In the genomic region with DNA sequence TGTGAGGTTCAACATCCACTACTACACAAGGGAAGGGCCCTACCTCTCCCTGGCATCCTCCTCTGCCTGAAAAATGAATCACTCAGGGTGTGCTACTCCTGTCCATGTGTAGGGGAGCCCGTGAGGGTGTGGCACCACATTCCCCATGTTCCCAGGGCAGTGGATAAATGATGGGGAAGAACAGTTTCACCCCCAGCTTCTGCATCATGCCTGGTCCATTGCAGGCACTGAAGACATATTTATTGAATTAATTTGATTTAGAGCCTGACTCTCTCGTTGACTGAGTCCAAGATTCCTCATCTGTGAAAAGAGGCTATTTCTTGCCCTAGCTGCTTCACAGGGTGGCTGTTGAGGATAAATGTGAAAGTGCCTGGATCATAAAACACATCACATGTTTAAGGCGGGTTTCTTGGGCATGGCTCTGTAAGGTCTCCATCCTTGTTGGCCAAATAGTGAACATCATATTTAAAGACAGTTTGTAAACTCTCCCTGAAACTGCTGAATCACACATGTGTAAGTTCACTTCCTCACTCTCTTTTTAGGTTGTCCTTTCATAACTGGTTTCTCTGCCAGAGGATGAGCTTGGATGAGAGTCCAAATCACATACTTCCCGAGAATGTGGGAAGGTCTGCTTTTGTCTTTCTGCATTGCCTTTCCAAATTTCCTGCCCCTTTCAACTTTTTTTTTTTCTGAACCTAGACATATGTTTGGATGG, we compare ENCODE assay signal across 13 cellular contexts.
DNase-seq lines count a peak whose midpoint lies in the region; ATAC-seq and TF ChIP-seq lines count a peak whose summit lies in the region.
"Had no signal": no experiment of that assay in that cellular context is flagged by ENCODE, and none has a peak within 500 bp of the region (broad histone marks: within the 10 kb centered on the region; RNA-seq: fewer than 3 reads in every experiment).

No MANE protein-coding gene starts in this region.

- no peaks in the 10 kb centered on the region for H3K36me3 Mint-ChIP-seq in activated T-helper 17 cell treated with anti-CD3 and anti-CD28 coated beads, Interleukin-2, amount 50 U/mL, for 72 hours (ENCODE audit: low read depth)
- no peaks in the 10 kb centered on the region for H3K36me3 Mint-ChIP-seq in naive thymus-derived CD4-positive, alpha-beta T cell

- WGBS in esophagus squamous epithelium, 2 donors = 41 to 57% methylated on average over 4 of the region's 4 CpGs

- H3K9me3 ChIP-seq in MG63 (no peaks in the 10 kb centered on the region), esophagus squamous epithelium (no peaks in the 10 kb centered on the region)
- no peaks in the 10 kb centered on the region for H3K9me3 ChIP-seq in naive thymus-derived CD4-positive, alpha-beta T cell (ENCODE audit: control insufficient read depth in 2 of 3, low read length in 3 of 3)
- H3K9me3 ChIP-seq: ovary had no signal

- H3K4me1 Mint-ChIP-seq in activated T-helper 17 cell treated with anti-CD3 and anti-CD28 coated beads, Interleukin-2, amount 50 U/mL, for 72 hours = no peaks in the 10 kb centered on the region
- peaks cover 7 to 22% (median 18%) of the 10 kb centered on the region in 7 donors for H3K4me1 Mint-ChIP-seq in naive thymus-derived CD4-positive, alpha-beta T cell

- POLR2A ChIA-PET in naive thymus-derived CD4-positive, alpha-beta T cell (lab: Charles Lee) = no interaction called here

- intact Hi-C loops in naive thymus-derived CD4-positive, alpha-beta T cell (cut with micrococcal nuclease) = loop anchor here in 1 of 2 donors (5.0 kb wide), 1 partner anchor 44 kb away; no protein-coding TSS in a partner anchor
- intact Hi-C loops in esophagus squamous epithelium (cut with DNase I) = no loop called here

- H3K4me3 ChIP-seq in MG63 (no peak overlapping the region), esophagus squamous epithelium (no peak overlapping the region)
- no peak overlapping the region for H3K4me3 ChIP-seq in naive thymus-derived CD4-positive, alpha-beta T cell (ENCODE audit: low read length)
- H3K4me3 ChIP-seq: ovary had no signal

- TF ChIP-seq CTCF in GM13977 (IDR thresholded peaks at IDR 0.05; ENCODE audit: extremely low read depth, insufficient read depth, missing control alignments) (no peak), esophagus squamous epithelium (IDR thresholded peaks at IDR 0.05) (peak in 1 of 6 experiments; percentile 11)

- H3K27me3 Mint-ChIP-seq in activated T-helper 17 cell treated with anti-CD3 and anti-CD28 coated beads, Interleukin-2, amount 50 U/mL, for 72 hours = no peaks in the 10 kb centered on the region
- peaks cover 0 to 26% (median 0%) of the 10 kb centered on the region in 5 donors for H3K27me3 Mint-ChIP-seq in naive thymus-derived CD4-positive, alpha-beta T cell

- CTCF ChIA-PET in naive thymus-derived CD4-positive, alpha-beta T cell (lab: Charles Lee) = no interaction called here

- in situ Hi-C loops in GM13977 (cut with MboI; ENCODE audit: low pct_unique_long_range_greater_than_20kb, low sequenced_read_pairs, unreplicated experiment) = no loop called here

- DNase-seq in GM04504 (ENCODE audit: low read depth) (peak; percentile 58), MG63 (peak; percentile 12), GM13977 (ENCODE audit: low spot score) (no peak), DMS79 treated with DMSO at 0.1 percent for 48 hours (lab: John Stamatoyannopoulos, UW) (no peak), esophagus squamous epithelium (lab: John Stamatoyannopoulos, UW) (no peak)
- DNase-seq in naive thymus-derived CD4-positive, alpha-beta T cell = no peak
- DNase-seq: activated CD4-positive, alpha-beta T cell treated with anti-CD3 and anti-CD28 coated beads for 4 hours; activated gamma-delta T cell treated with Interleukin-2 at 50 U/mL for 16 hours; DMS153; ovary had no signal

- no peaks in the 10 kb centered on the region for H3K4me1 ChIP-seq in naive thymus-derived CD4-positive, alpha-beta T cell (ENCODE audit: control insufficient read depth in 2 of 2, insufficient read depth in 2 of 2, low read length in 2 of 2)
- H3K4me1 ChIP-seq in esophagus squamous epithelium = peaks cover 0 to 4% (median 0%) of the 10 kb centered on the region in 3 donors

- no peak overlapping the region for H3K27ac Mint-ChIP-seq in activated T-helper 17 cell treated with anti-CD3 and anti-CD28 coated beads, Interleukin-2, amount 50 U/mL, for 72 hours
- peak overlapping the region in 3 of 9 donors; percentile 14 to 46 (median 27) for H3K27ac Mint-ChIP-seq in naive thymus-derived CD4-positive, alpha-beta T cell
- H3K27ac Mint-ChIP-seq: stimulated activated naive CD8-positive, alpha-beta T cell treated with anti-CD3 and anti-CD28 coated beads, Interleukin-15, Interleukin-2, amounts not matched to agents 100 ng/mL and 50 ng/mL, for 24 hours had no signal

- peak; percentile 24 for ATAC-seq in activated T-helper 17 cell treated with anti-CD3 and anti-CD28 coated beads, Interleukin-2, amount 50 U/mL, for 72 hours (replicated peaks)
- peak; percentile 48 for ATAC-seq in naive thymus-derived CD4-positive, alpha-beta T cell
- ATAC-seq in HG03139 (IDR thresholded peaks at IDR 0.05; ENCODE audit: unreplicated experiment) = no peak

- H3K27me3 ChIP-seq in MG63 (no peaks in the 10 kb centered on the region), esophagus squamous epithelium (peaks cover 0 to 5% (median 0%) of the 10 kb centered on the region in 4 donors)
- H3K27me3 ChIP-seq in naive thymus-derived CD4-positive, alpha-beta T cell (ENCODE audit: control insufficient read depth in 2 of 2, insufficient read depth in 2 of 2, low read length in 2 of 2) = no peaks in the 10 kb centered on the region
- H3K27me3 ChIP-seq: ovary had no signal

- no peak overlapping the region for H3K4me3 Mint-ChIP-seq in activated T-helper 17 cell treated with anti-CD3 and anti-CD28 coated beads, Interleukin-2, amount 50 U/mL, for 72 hours
- H3K4me3 Mint-ChIP-seq in naive thymus-derived CD4-positive, alpha-beta T cell = no peak overlapping the region
- H3K4me3 Mint-ChIP-seq: stimulated activated naive CD8-positive, alpha-beta T cell treated with anti-CD3 and anti-CD28 coated beads, Interleukin-15, Interleukin-2, amounts not matched to agents 100 ng/mL and 50 ng/mL, for 24 hours had no signal

- H3K36me3 ChIP-seq in MG63 (no peaks in the 10 kb centered on the region), esophagus squamous epithelium (no peaks in the 10 kb centered on the region)
- no peaks in the 10 kb centered on the region for H3K36me3 ChIP-seq in naive thymus-derived CD4-positive, alpha-beta T cell (ENCODE audit: control insufficient read depth in 2 of 3, insufficient read depth in 3 of 3, low read length in 3 of 3)
- H3K36me3 ChIP-seq: ovary had no signal

- H3K9me3 Mint-ChIP-seq in activated T-helper 17 cell treated with anti-CD3 and anti-CD28 coated beads, Interleukin-2, amount 50 U/mL, for 72 hours = no peaks in the 10 kb centered on the region
- H3K9me3 Mint-ChIP-seq in naive thymus-derived CD4-positive, alpha-beta T cell = no peaks in the 10 kb centered on the region
- H3K9me3 Mint-ChIP-seq: stimulated activated naive CD8-positive, alpha-beta T cell treated with anti-CD3 and anti-CD28 coated beads, Interleukin-15, Interleukin-2, amounts not matched to agents 100 ng/mL and 50 ng/mL, for 24 hours had no signal

- H3K27ac ChIP-seq in naive thymus-derived CD4-positive, alpha-beta T cell (ENCODE audit: low read depth, low read length) = no peak overlapping the region
- peak overlapping the region in 1 of 4 donors; percentile 28 for H3K27ac ChIP-seq in esophagus squamous epithelium
- H3K27ac ChIP-seq: ovary had no signal

- TF ChIP-seq POLR2A in esophagus squamous epithelium (IDR thresholded peaks at IDR 0.05) = no peak

Comparison
In these comparisons a context has a peak if more than half of its experiments do, and no peak if none do; other contexts are left out.
1. DNase-seq: peak in GM04504 (single experiment) and MG63 (single experiment); none in naive thymus-derived CD4-positive, alpha-beta T cell (0 of 9), GM13977 (single experiment), DMS79 treated with DMSO at 0.1 percent for 48 hours (single experiment) and esophagus squamous epithelium (single experiment).